In genomic region chr19:36198116-36198515, GRCh38 we compare ENCODE assay signal across 21 cellular contexts. TPM values are rescaled to one million over a fixed set of nuclear protein-coding genes. Genes with fewer than 3 reads are reported as not detected.
"Had no signal": no experiment of that assay in that cellular context is flagged by ENCODE, and none has a peak within 500 bp of the region (broad histone marks: within the 10 kb centered on the region; RNA-seq: fewer than 3 reads in every experiment).

No MANE protein-coding gene starts in this region.

- H3K27ac ChIP-seq: body of pancreas, colonic mucosa, gastrocnemius medialis, heart left ventricle, neutrophil had no signal

- H3K9me3 ChIP-seq: body of pancreas, colonic mucosa, gastrocnemius medialis, heart left ventricle, neutrophil had no signal

- H3K4me3 ChIP-seq: body of pancreas, colonic mucosa, gastrocnemius medialis, heart left ventricle had no signal

- H3K36me3 ChIP-seq: colonic mucosa had no signal

- H3K4me1 ChIP-seq: body of pancreas, colonic mucosa, gastrocnemius medialis, heart left ventricle had no signal

- H3K27me3 ChIP-seq: body of pancreas, colonic mucosa, gastrocnemius medialis, heart left ventricle, neutrophil had no signal

- DNase-seq: activated B cell treated with CpG ODN at 0.5 μM for 24 hours; activated CD4-positive, alpha-beta T cell treated with anti-CD3 and anti-CD28 coated beads for 48 hours; activated CD8-positive, alpha-beta T cell treated with anti-CD3 and anti-CD28 coated beads, Interleukin-2, amount 10 ng/mL, durations not matched to agents 7 days and 5 days; activated naive CD4-positive, alpha-beta T cell treated with Interleukin-2 at 50 U/mL for 16 hours; activated naive CD8-positive, alpha-beta T cell treated with anti-CD3 and anti-CD28 coated beads, Interleukin-2, amount 10 ng/mL, durations not matched to agents 7 days and 5 days; activated T-cell treated with anti-CD3 and anti-CD28 coated beads, Interleukin-2, amount 50 U/mL, for 24 hours; body of pancreas; central memory CD4-positive, alpha-beta T cell; colonic mucosa; gastrocnemius medialis; heart left ventricle; kidney glomerular epithelial cell; mesendoderm; natural killer cell; stimulated activated CD4-positive, alpha-beta T cell treated with anti-CD3 and anti-CD28 coated beads, Interleukin-1b, Interleukin-23, amount 100 ng/mL, for 48 hours; stimulated activated CD8-positive, alpha-beta memory T cell treated with anti-CD3 and anti-CD28 coated beads, Interleukin-4, amount 100 ng/mL, for 48 hours; stimulated activated naive CD4-positive, alpha-beta T cell; T-helper 1 cell; T-helper 9 cell had no signal

- ATAC-seq: activated CD8-positive, alpha-beta T cell treated with anti-CD3 and anti-CD28 coated beads, Interleukin-2, amount 10 ng/mL, durations not matched to agents 7 days and 5 days; body of pancreas; gastrocnemius medialis; heart left ventricle; natural killer cell had no signal

RNA-seq across cellular contexts. Expression of gene COX7A1, which starts 45.9 kb away (rescaled TPM):
- total RNA-seq: activated B cell treated with CpG ODN at 0.5 μM for 24 hours; activated CD8-positive, alpha-beta T cell treated with anti-CD3 and anti-CD28 coated beads, Interleukin-2, amount 10 ng/mL, durations not matched to agents 7 days and 5 days; activated naive CD8-positive, alpha-beta T cell treated with anti-CD3 and anti-CD28 coated beads, Interleukin-2, amount 10 ng/mL, durations not matched to agents 7 days and 5 days; activated T-helper 2 cell treated with anti-CD3 and anti-CD28 coated beads, Interferon-gamma antibody, Interleukin-2, Interleukin-4, amounts not matched to agents 10 μg/mL and 5 μg/mL and 100 μg/mL, durations not matched to agents 14 hours and 24 hours and 36 hours; natural killer cell had no signal
